Comparison of ENCODE assay signal across 1 cellular context in the genomic region with DNA sequence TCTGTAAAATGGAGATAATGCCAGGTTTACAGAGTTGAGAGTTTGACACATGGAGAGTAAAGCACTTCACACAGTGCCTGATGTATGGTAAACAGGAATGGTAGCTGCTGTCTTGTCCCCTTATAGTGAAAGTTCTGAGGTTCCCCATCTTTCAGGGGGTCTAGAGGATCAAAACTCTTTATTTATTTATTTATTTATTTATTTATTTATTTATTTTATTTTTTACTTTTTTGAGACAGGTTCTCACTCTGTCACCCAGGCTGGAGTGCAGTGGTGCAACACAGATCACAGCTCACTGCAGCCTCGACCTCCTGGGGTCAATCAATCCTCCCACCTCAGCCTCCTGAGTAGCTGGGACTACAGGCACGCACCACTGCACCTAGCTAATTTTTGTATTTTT. TPM values are rescaled to one million over a fixed set of nuclear protein-coding genes. Genes with fewer than 3 reads are reported as not detected.
"Had no signal": no experiment of that assay in that cellular context is flagged by ENCODE, and none has a peak within 500 bp of the region (broad histone marks: within the 10 kb centered on the region; RNA-seq: fewer than 3 reads in every experiment).

No MANE protein-coding gene starts in this region.

RNA-seq across cellular contexts. Expression of a gene that starts 40.1 kb away (rescaled TPM):
- polyA plus RNA-seq: cardiac muscle cell had no signal
